In the genomic region with DNA sequence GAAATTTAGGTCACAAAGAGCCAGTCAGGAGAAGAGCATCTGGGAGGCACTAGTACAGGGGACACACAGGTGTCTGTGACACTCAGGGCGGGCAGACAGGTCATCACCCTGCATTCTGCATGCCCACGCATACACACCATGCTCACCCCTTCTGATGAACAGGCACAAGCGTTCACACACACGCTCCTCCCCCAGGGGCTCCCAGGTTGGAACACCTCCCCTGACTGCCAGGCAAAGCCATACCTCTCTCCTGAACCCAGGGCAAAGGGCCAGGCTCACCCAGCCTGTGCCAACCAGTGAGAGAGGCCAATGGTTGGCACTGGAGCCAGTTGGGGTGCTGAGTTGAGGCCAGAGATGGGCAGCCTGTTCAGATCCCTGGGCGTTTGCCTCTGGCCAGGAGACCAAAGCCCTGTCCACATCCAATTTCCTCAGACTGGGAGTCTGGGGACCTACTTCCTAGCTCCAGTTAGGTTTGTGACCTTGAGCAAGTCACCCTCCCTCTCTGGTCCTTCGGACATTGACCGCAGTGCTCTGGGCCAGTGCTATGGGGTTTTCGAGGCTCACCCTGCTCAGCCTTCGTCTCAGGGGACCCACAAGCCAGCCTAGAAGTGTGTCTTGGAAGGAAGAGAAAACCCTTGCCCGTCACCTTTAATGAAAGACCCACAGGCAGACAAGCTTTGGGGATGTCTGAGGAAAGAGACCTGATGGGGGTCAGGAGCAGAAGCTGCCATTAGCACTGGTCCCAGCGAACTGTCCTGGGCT, we compare ENCODE assay signal across 1 cellular context.
TF ChIP-seq lines count a peak whose summit lies in the region.

No MANE protein-coding gene starts in this region.

TF ChIP-seq in SK-N-SH, 30 proteins besides CTCF, POLR2A, EP300 and RAD21:
- no peak for TF ChIP-seq RXRA (IDR thresholded peaks at IDR 0.05; ENCODE audit: borderline replicate concordance, low read depth)
- TF ChIP-seq FOXJ3 (CRISPR knock-in tag; IDR thresholded peaks at IDR 0.05) = no peak
